9 cellular contexts compared by ENCODE assay signal in genomic region chrX:46588263-46588662, GRCh38.
DNase-seq lines count a peak whose midpoint lies in the region; ATAC-seq, FAIRE-seq and TF ChIP-seq lines count a peak whose summit lies in the region.
"Had no signal": no experiment of that assay in that cellular context is flagged by ENCODE, and none has a peak within 500 bp of the region (broad histone marks: within the 10 kb centered on the region; RNA-seq: fewer than 3 reads in every experiment).

No MANE protein-coding gene starts in this region.

- TF ChIP-seq CTCF in HEK293 (tag by site-specific recombination; IDR thresholded peaks at IDR 0.05) (no peak), fibroblast of mammary gland (conservative IDR thresholded peaks at IDR 0.05; ENCODE audit: control insufficient read depth, insufficient read depth, low read depth, low read length) (no peak), D721Med (IDR thresholded peaks at IDR 0.05; ENCODE audit: insufficient read depth, missing control alignments) (no peak)

- no peaks in the 10 kb centered on the region for H3K36me3 ChIP-seq in HEK293 (ENCODE audit: control insufficient read depth in 2 of 2, insufficient read depth in 1 of 2, low read length in 2 of 2)

- no peak for FAIRE-seq in D721Med (lab: Jason Lieb, UNC)
- FAIRE-seq: islet of Langerhans had no signal

- ATAC-seq in HG03520 (IDR thresholded peaks at IDR 0.05; ENCODE audit: unreplicated experiment) (no peak), HG03097 (IDR thresholded peaks at IDR 0.05; ENCODE audit: low FRiP score, unreplicated experiment) (no peak)

- DNase-seq in activated CD4-positive, alpha-beta T cell treated with anti-CD3 and anti-CD28 coated beads, Interleukin-2, amount 50 U/mL, for 4 hours, result peak; percentile 30 to 42
- DNase-seq in fibroblast of mammary gland (ENCODE audit: low read depth), result peak; percentile 67
- peak; percentile 32 for DNase-seq in stimulated activated CD4-positive, alpha-beta T cell treated with anti-CD3 and anti-CD28 coated beads, Interleukin-1b, Interleukin-23, amount 100 ng/mL, for 48 hours
- no peak for DNase-seq in SHP77 treated with DMSO at 0.1 percent for 48 hours (lab: John Stamatoyannopoulos, UW)
- DNase-seq in D721Med (ENCODE audit: insufficient read length, low spot score), result no peak

- no peak overlapping the region for H3K27ac ChIP-seq in HEK293 (ENCODE audit: extremely low read depth, low read depth, low read length)

- no peak overlapping the region for H3K4me3 ChIP-seq in HEK293 (ENCODE audit: low read depth, low read length)
- no peak overlapping the region for H3K4me3 ChIP-seq in fibroblast of mammary gland (ENCODE audit: control insufficient read depth, low read depth, low read length)

- CTCF ChIA-PET in HEK293 (lab: Yijun Ruan, JAX), result interaction anchor here (0.8 kb wide), 1 partner anchor 33 kb away, joined by 3 read pairs; no protein-coding TSS in a partner anchor

- 0 out of 2 replicates have a peak, but pooled peaks cover 3% of the 10 kb centered on the region for H3K4me1 ChIP-seq in HEK293 (ENCODE audit: control insufficient read depth, insufficient read depth, low read length)

- H3K9me3 ChIP-seq in HEK293 (ENCODE audit: control insufficient read depth, insufficient read depth, low read depth, low read length), result no peaks in the 10 kb centered on the region

- POLR2A ChIA-PET in HEK293 (lab: Yijun Ruan, JAX), result no interaction called here

TF ChIP-seq in HEK293, 187 proteins besides CTCF, POLR2A, EP300 and RAD21:
- TF ChIP-seq ZBTB17 (tag by site-specific recombination; IDR thresholded peaks at IDR 0.05) (peak; percentile 26; the same call in 1 of the 2 replicates), ZNF571 (tag by site-specific recombination; IDR thresholded peaks at IDR 0.05) (no peak)
TF ChIP-seq in HEK293: peak in this region for 1.

Comparison
In these comparisons a context has a peak if more than half of its experiments do, and no peak if none do; other contexts are left out.
1. DNase-seq: peak in activated CD4-positive, alpha-beta T cell treated with anti-CD3 and anti-CD28 coated beads, Interleukin-2, amount 50 U/mL, for 4 hours (2 of 2), fibroblast of mammary gland (single experiment) and stimulated activated CD4-positive, alpha-beta T cell treated with anti-CD3 and anti-CD28 coated beads, Interleukin-1b, Interleukin-23, amount 100 ng/mL, for 48 hours (single experiment); none in SHP77 treated with DMSO at 0.1 percent for 48 hours (single experiment) and D721Med (single experiment).